In genomic region chr6:25958700-25959162, GRCh38 we compare ENCODE assay signal across 11 cellular contexts. TPM values are rescaled to one million over a fixed set of nuclear protein-coding genes. Genes with fewer than 3 reads are reported as not detected.
DNase-seq lines count a peak whose midpoint lies in the region; ATAC-seq and TF ChIP-seq lines count a peak whose summit lies in the region.
"Had no signal": no experiment of that assay in that cellular context is flagged by ENCODE, and none has a peak within 500 bp of the region (broad histone marks: within the 10 kb centered on the region; RNA-seq: fewer than 3 reads in every experiment).

No MANE protein-coding gene starts in this region.

- peak overlapping the region; percentile 40 for H3K27ac Mint-ChIP-seq in activated T-helper 1 cell treated with anti-CD3 and anti-CD28 coated beads, Interleukin-12 subunit alpha, Interleukin-12 subunit beta, Interleukin-2, Interleukin-4 antibody, amounts not matched to agents 30 ng/mL and 10 ng/mL and 1 ng/mL, durations not matched to agents 14 hours and 24 hours and 36 hours
- H3K27ac Mint-ChIP-seq in mesothelial cell of epicardium = no peak overlapping the region
- H3K27ac Mint-ChIP-seq: progenitor cell of endocrine pancreas had no signal

- peaks cover 19% of the 10 kb centered on the region for H3K36me3 Mint-ChIP-seq in activated T-helper 1 cell treated with anti-CD3 and anti-CD28 coated beads, Interleukin-12 subunit alpha, Interleukin-12 subunit beta, Interleukin-2, Interleukin-4 antibody, amounts not matched to agents 30 ng/mL and 10 ng/mL and 1 ng/mL, durations not matched to agents 14 hours and 24 hours and 36 hours (ENCODE audit: low read depth)
- peaks cover 1% of the 10 kb centered on the region for H3K36me3 Mint-ChIP-seq in mesothelial cell of epicardium

- peaks cover 40% of the 10 kb centered on the region for H3K4me1 ChIP-seq in BLaER1
- peaks cover 10% of the 10 kb centered on the region; the same call in 1 of the 2 replicates for H3K4me1 ChIP-seq in HEK293 (ENCODE audit: control insufficient read depth, insufficient read depth, low read length)

- CTCF ChIA-PET in HEK293 (lab: Yijun Ruan, JAX) = interaction anchor here (0.7 to 4.6 kb wide), 3 partner anchors 33 to 892 kb away, joined by 3 to 18 read pairs (median 3); no protein-coding TSS in a partner anchor

- no peaks in the 10 kb centered on the region for H4K20me1 ChIP-seq in BLaER1

- H3K4me2 ChIP-seq in BLaER1 = peak overlapping the region; percentile 92

- H3K4me1 Mint-ChIP-seq in activated T-helper 1 cell treated with anti-CD3 and anti-CD28 coated beads, Interleukin-12 subunit alpha, Interleukin-12 subunit beta, Interleukin-2, Interleukin-4 antibody, amounts not matched to agents 30 ng/mL and 10 ng/mL and 1 ng/mL, durations not matched to agents 14 hours and 24 hours and 36 hours (ENCODE audit: low read depth) = peaks cover 60% of the 10 kb centered on the region
- H3K4me1 Mint-ChIP-seq in mesothelial cell of epicardium = peaks cover 29% of the 10 kb centered on the region

- H3K4me3 ChIP-seq in BLaER1 (peak overlapping the region; percentile 19; the same call in 1 of the 2 replicates), HEK293 (ENCODE audit: low read depth, low read length) (no peak overlapping the region), fibroblast of the aortic adventitia (ENCODE audit: low read depth, low read length) (no peak overlapping the region)
- H3K4me3 ChIP-seq: stomach had no signal

- H3K27ac ChIP-seq in BLaER1 = peak overlapping the region; percentile 97
- no peak overlapping the region for H3K27ac ChIP-seq in HEK293 (ENCODE audit: extremely low read depth, low read depth, low read length)
- H3K27ac ChIP-seq: stomach had no signal

- no peaks in the 10 kb centered on the region for H3K27me3 ChIP-seq in BLaER1
- H3K27me3 ChIP-seq: stomach had no signal

- no peak for DNase-seq in activated T-helper 1 cell treated with anti-CD3 and anti-CD28 coated beads, Interleukin-12 subunit alpha, Interleukin-12 subunit beta, Interleukin-2, Interleukin-4 antibody, amounts not matched to agents 30 ng/mL and 10 ng/mL and 1 ng/mL, durations not matched to agents 14 hours and 24 hours and 36 hours (ENCODE audit: low spot score)
- DNase-seq in fibroblast of the aortic adventitia (ENCODE audit: low read depth) (peak; percentile 10), mesothelial cell of epicardium (ENCODE audit: low spot score in 2 of 2, unreplicated experiment in 2 of 2) (no peak), NCI-H1930 (lab: John Stamatoyannopoulos, UW) (no peak)
- DNase-seq: stomach had no signal

- POLR2A ChIA-PET in HEK293 (lab: Yijun Ruan, JAX) = no interaction called here

- TF ChIP-seq CTCF in HEK293 (tag by site-specific recombination; IDR thresholded peaks at IDR 0.05) (no peak), fibroblast of the aortic adventitia (IDR thresholded peaks at IDR 0.05; ENCODE audit: insufficient read depth, low read length) (no peak), mesothelial cell of epicardium (IDR thresholded peaks at IDR 0.05; ENCODE audit: unreplicated experiment) (no peak)

- no peaks in the 10 kb centered on the region; the same call in 1 of the 2 replicates for H3K36me3 ChIP-seq in BLaER1
- no peaks in the 10 kb centered on the region for H3K36me3 ChIP-seq in HEK293 (ENCODE audit: control insufficient read depth in 2 of 2, insufficient read depth in 1 of 2, low read length in 2 of 2)
- H3K36me3 ChIP-seq: stomach had no signal

- peaks cover 39% of the 10 kb centered on the region for H3K9me3 ChIP-seq in BLaER1
- H3K9me3 ChIP-seq in HEK293 (ENCODE audit: control insufficient read depth, insufficient read depth, low read depth, low read length) = no peaks in the 10 kb centered on the region

- no peak for ATAC-seq in HG03108 (IDR thresholded peaks at IDR 0.05; ENCODE audit: unreplicated experiment)
- no peak for ATAC-seq in HG02970 (IDR thresholded peaks at IDR 0.05; ENCODE audit: low FRiP score, unreplicated experiment)

- H3K9ac ChIP-seq in BLaER1 = no peak overlapping the region

- H3K27me3 Mint-ChIP-seq in activated T-helper 1 cell treated with anti-CD3 and anti-CD28 coated beads, Interleukin-12 subunit alpha, Interleukin-12 subunit beta, Interleukin-2, Interleukin-4 antibody, amounts not matched to agents 30 ng/mL and 10 ng/mL and 1 ng/mL, durations not matched to agents 14 hours and 24 hours and 36 hours (ENCODE audit: insufficient read depth) = no peaks in the 10 kb centered on the region
- no peaks in the 10 kb centered on the region for H3K27me3 Mint-ChIP-seq in mesothelial cell of epicardium (ENCODE audit: low read depth)
- H3K27me3 Mint-ChIP-seq: progenitor cell of endocrine pancreas had no signal

- intact Hi-C loops in activated T-helper 1 cell treated with anti-CD3 and anti-CD28 coated beads, Interleukin-12 subunit alpha, Interleukin-12 subunit beta, Interleukin-2, Interleukin-4 antibody, amounts not matched to agents 30 ng/mL and 10 ng/mL and 1 ng/mL, durations not matched to agents 14 hours and 24 hours and 36 hours (cut with micrococcal nuclease) = no loop called here

- H3K9me3 Mint-ChIP-seq in activated T-helper 1 cell treated with anti-CD3 and anti-CD28 coated beads, Interleukin-12 subunit alpha, Interleukin-12 subunit beta, Interleukin-2, Interleukin-4 antibody, amounts not matched to agents 30 ng/mL and 10 ng/mL and 1 ng/mL, durations not matched to agents 14 hours and 24 hours and 36 hours = peaks cover 28% of the 10 kb centered on the region
- peaks cover 28% of the 10 kb centered on the region for H3K9me3 Mint-ChIP-seq in mesothelial cell of epicardium

- H3K4me3 Mint-ChIP-seq in activated T-helper 1 cell treated with anti-CD3 and anti-CD28 coated beads, Interleukin-12 subunit alpha, Interleukin-12 subunit beta, Interleukin-2, Interleukin-4 antibody, amounts not matched to agents 30 ng/mL and 10 ng/mL and 1 ng/mL, durations not matched to agents 14 hours and 24 hours and 36 hours = no peak overlapping the region
- H3K4me3 Mint-ChIP-seq in mesothelial cell of epicardium = no peak overlapping the region

TF ChIP-seq in HEK293, 187 proteins besides CTCF, POLR2A, EP300 and RAD21:
- TF ChIP-seq SETDB1 (IDR thresholded peaks at IDR 0.05; ENCODE audit: insufficient read length, low read length) (peak; percentile 98), ZBTB11 (tag by site-specific recombination; conservative IDR thresholded peaks at IDR 0.05; ENCODE audit: low read depth) (no peak), SP3 (tag by site-specific recombination; IDR thresholded peaks at IDR 0.05) (no peak), ZNF449 (tag by site-specific recombination; IDR thresholded peaks at IDR 0.05) (no peak)

RNA-seq across cellular contexts. Expression of gene TRIM38, which starts 3.9 kb away (rescaled TPM):
- 24.5 and 25.3 TPM in 2 replicates for total RNA-seq in activated T-helper 1 cell treated with anti-CD3 and anti-CD28 coated beads, Interleukin-12 subunit alpha, Interleukin-12 subunit beta, Interleukin-2, Interleukin-4 antibody, amounts not matched to agents 30 ng/mL and 10 ng/mL and 1 ng/mL, durations not matched to agents 14 hours and 24 hours and 36 hours
- total RNA-seq in fibroblast of the aortic adventitia (ENCODE audit: low replicate concordance) (12.0 and 35.3 TPM in 2 replicates), mesothelial cell of epicardium (15.8 to 17.1 TPM (median 15.9 TPM) in 3 replicates)

RNA-seq across cellular contexts. Expression of gene SLC17A2, which starts 28.2 kb away (rescaled TPM):
- 0.10 TPM in 2 replicates for total RNA-seq in activated T-helper 1 cell treated with anti-CD3 and anti-CD28 coated beads, Interleukin-12 subunit alpha, Interleukin-12 subunit beta, Interleukin-2, Interleukin-4 antibody, amounts not matched to agents 30 ng/mL and 10 ng/mL and 1 ng/mL, durations not matched to agents 14 hours and 24 hours and 36 hours
- 0.09 TPM in 1 of 2 replicates, not detected in the other for total RNA-seq in fibroblast of the aortic adventitia (ENCODE audit: low replicate concordance)
- not detected in 3 replicates for total RNA-seq in mesothelial cell of epicardium
- total RNA-seq: activated CD8-positive, alpha-beta memory T cell treated with anti-CD3 and anti-CD28 coated beads for 36 hours; progenitor cell of endocrine pancreas; stomach had no signal
